In genomic region chr14:100313464-100314230, GRCh38 we compare ENCODE assay signal across 1 cellular context.
TF ChIP-seq lines count a peak whose summit lies in the region.

No MANE protein-coding gene starts in this region.

TF ChIP-seq in GM23338, 12 proteins besides CTCF, POLR2A, EP300 and RAD21 (continued from another document):
- no peak for TF ChIP-seq ETS1 (IDR thresholded peaks at IDR 0.05)
- TF ChIP-seq EZH2 (IDR thresholded peaks at IDR 0.05; ENCODE audit: low read depth, unreplicated experiment), result no peak
- TF ChIP-seq CREB1 (CRISPR knock-in tag; IDR thresholded peaks at IDR 0.05; ENCODE audit: low read depth), result no peak
- no peak for TF ChIP-seq NANOG (IDR thresholded peaks at IDR 0.05; ENCODE audit: borderline replicate concordance)
- no peak for TF ChIP-seq ZNF331 (CRISPR knock-in tag; IDR thresholded peaks at IDR 0.05; ENCODE audit: low read depth)
- TF ChIP-seq ZNF462 (CRISPR knock-in tag; IDR thresholded peaks at IDR 0.05), result no peak
- TF ChIP-seq EZH2phosphoT487 (IDR thresholded peaks at IDR 0.05; ENCODE audit: unreplicated experiment), result no peak
